ENCODE assay signal across 20 cellular contexts in genomic region chr9:107175039-107175438, GRCh38.
DNase-seq lines count a peak whose midpoint lies in the region; ATAC-seq and TF ChIP-seq lines count a peak whose summit lies in the region.
"Had no signal": no experiment of that assay in that cellular context is flagged by ENCODE, and none has a peak within 500 bp of the region (broad histone marks: within the 10 kb centered on the region; RNA-seq: fewer than 3 reads in every experiment).

No MANE protein-coding gene starts in this region.

- ATAC-seq in psoas muscle (peak; percentile 68 to 87 (median 84)), HG02798 (IDR thresholded peaks at IDR 0.05; ENCODE audit: poor library complexity, unreplicated experiment) (no peak), HG03045 (IDR thresholded peaks at IDR 0.05; ENCODE audit: unreplicated experiment) (no peak), HG03469 (IDR thresholded peaks at IDR 0.05; ENCODE audit: unreplicated experiment) (no peak)

- peaks cover 0 to 5% (median 2%) of the 10 kb centered on the region in 3 donors for H3K27me3 Mint-ChIP-seq in immature natural killer cell (ENCODE audit: low read depth in 3 of 3)

- no peaks in the 10 kb centered on the region for H3K9me3 ChIP-seq in psoas muscle
- H3K9me3 ChIP-seq: esophagus squamous epithelium, neutrophil, sigmoid colon had no signal

- H3K27ac ChIP-seq in epithelial cell of prostate (peak overlapping the region; percentile 60), psoas muscle (peak overlapping the region; percentile 85)
- H3K27ac ChIP-seq: dorsolateral prefrontal cortex, esophagus squamous epithelium, neutrophil had no signal

- H3K27me3 ChIP-seq in psoas muscle (ENCODE audit: insufficient read depth in 3 of 3, low read length in 2 of 3): no peaks in the 10 kb centered on the region
- H3K27me3 ChIP-seq: esophagus squamous epithelium, neutrophil, sigmoid colon had no signal

- no peaks in the 10 kb centered on the region for H3K36me3 ChIP-seq in psoas muscle (ENCODE audit: insufficient read depth in 1 of 2, low read depth in 1 of 2)
- H3K36me3 ChIP-seq: esophagus squamous epithelium, neutrophil, sigmoid colon had no signal

- no peaks in the 10 kb centered on the region for H3K9me3 Mint-ChIP-seq in immature natural killer cell
- H3K9me3 Mint-ChIP-seq: activated CD4-positive, alpha-beta memory T cell treated with anti-CD3 and anti-CD28 coated beads, Interleukin-2, amount 10 ng/mL, durations not matched to agents 7 days and 5 days; activated naive CD4-positive, alpha-beta T cell treated with anti-CD3 and anti-CD28 coated beads for 36 hours had no signal

- WGBS in psoas muscle, 3 donors: 19 to 35% (median 20%) methylated on average over 4 of the region's 4 CpGs

- H3K4me3 ChIP-seq in psoas muscle: peak overlapping the region; percentile 2
- H3K4me3 ChIP-seq: dorsolateral prefrontal cortex, esophagus squamous epithelium, sigmoid colon had no signal

- peaks cover 40 to 66% of the 10 kb centered on the region in 2 donors for H3K4me1 Mint-ChIP-seq in immature natural killer cell

- H3K36me3 Mint-ChIP-seq in immature natural killer cell: no peaks in the 10 kb centered on the region

- intact Hi-C loops in psoas muscle (cut with DNase I): loop anchor here (10.0 kb wide), 1 partner anchor 310 kb away; the partner anchor contains the start of gene ZNF462 (in 2 of the 2)

- TF ChIP-seq CTCF in psoas muscle (IDR thresholded peaks at IDR 0.05): no peak

- peak overlapping the region; percentile 58 to 81 (median 62) for H3K4me3 Mint-ChIP-seq in immature natural killer cell
- H3K4me3 Mint-ChIP-seq: activated CD4-positive, alpha-beta memory T cell treated with anti-CD3 and anti-CD28 coated beads, Interleukin-2, amount 10 ng/mL, durations not matched to agents 7 days and 5 days; activated naive CD4-positive, alpha-beta T cell treated with anti-CD3 and anti-CD28 coated beads for 36 hours had no signal

- peak overlapping the region; percentile 87 to 92 (median 88) for H3K27ac Mint-ChIP-seq in immature natural killer cell
- H3K27ac Mint-ChIP-seq: activated CD4-positive, alpha-beta memory T cell treated with anti-CD3 and anti-CD28 coated beads, Interleukin-2, amount 10 ng/mL, durations not matched to agents 7 days and 5 days; activated naive CD4-positive, alpha-beta T cell treated with anti-CD3 and anti-CD28 coated beads for 36 hours had no signal

- H3K4me1 ChIP-seq in psoas muscle: peaks cover 39% of the 10 kb centered on the region

- DNase-seq in LHCN-M2 (ENCODE audit: low read depth): peak; percentile 40
- DNase-seq in epithelial cell of prostate (ENCODE audit: low read depth, low spot score): no peak
- DNase-seq in immature natural killer cell: peak; percentile 22 to 26 (median 22)
- DNase-seq in psoas muscle: peak; percentile 59 to 88
- no peak for DNase-seq in anterior cingulate cortex (lab: John Stamatoyannopoulos, UW)
- DNase-seq: activated CD4-positive, alpha-beta memory T cell treated with anti-CD3 and anti-CD28 coated beads, Interleukin-2, amount 10 ng/mL, durations not matched to agents 7 days and 5 days; activated naive CD4-positive, alpha-beta T cell treated with anti-CD3 and anti-CD28 coated beads for 36 hours; activated T-cell treated with anti-CD3 and anti-CD28 coated beads, Interleukin-2, amount 50 U/mL, for 1 hour; DMS79 treated with DMSO at 0.1 percent for 48 hours; dorsolateral prefrontal cortex; esophagus squamous epithelium; midbrain; NCI-H1694; NCI-H345; sigmoid colon; stimulated activated CD4-positive, alpha-beta T cell treated with anti-CD3 and anti-CD28 coated beads, Interleukin-4, amount 100 ng/mL, for 1 hour had no signal

Comparison
In these comparisons a context has a peak if more than half of its experiments do, and no peak if none do; other contexts are left out.
1. DNase-seq: peak in LHCN-M2 (single experiment), immature natural killer cell (3 of 3) and psoas muscle (2 of 2); none in epithelial cell of prostate (single experiment) and anterior cingulate cortex (0 of 58).
2. ATAC-seq: peak in psoas muscle (4 of 4); none in HG02798 (single experiment), HG03045 (single experiment) and HG03469 (single experiment).